8 cellular contexts compared by ENCODE assay signal in genomic region chr16:27355610-27356009, GRCh38. TPM values are rescaled to one million over a fixed set of nuclear protein-coding genes. Genes with fewer than 3 reads are reported as not detected.
DNase-seq lines count a peak whose midpoint lies in the region; ATAC-seq, FAIRE-seq and TF ChIP-seq lines count a peak whose summit lies in the region.

No MANE protein-coding gene starts in this region.

- H3K27me3 Mint-ChIP-seq in Calu3 (ENCODE audit: unreplicated experiment): no peaks in the 10 kb centered on the region

- TF ChIP-seq POLR2A in stomach (IDR thresholded peaks at IDR 0.05): no peak

- CTCF ChIA-PET in Calu3 (lab: Charles Lee): no interaction called here

- no peak for TF ChIP-seq EP300 in stomach (IDR thresholded peaks at IDR 0.05)

- H3K4me3 ChIP-seq in MG63 (no peak overlapping the region), stomach (no peak overlapping the region)

- FAIRE-seq in HTR-8/SVneo (lab: Jason Lieb, UNC): no peak

- H3K9me3 ChIP-seq in MG63 (peaks cover 8% of the 10 kb centered on the region; the same call in 1 of the 2 replicates), stomach (no peaks in the 10 kb centered on the region)

- H3K36me3 ChIP-seq in MG63: peaks cover 88% of the 10 kb centered on the region
- H3K36me3 ChIP-seq in stomach: peaks cover 79 to 100% (median 100%) of the 10 kb centered on the region in 4 donors

- no TSS peak for BruUV-seq in Calu3 (replicated peaks; lab: Mats Ljungman, UMichigan)

- peak; percentile 14 for TF ChIP-seq CTCF in Calu3 (IDR thresholded peaks at IDR 0.05; ENCODE audit: unreplicated experiment)
- peak in 2 of 7 experiments; percentile 14 to 27 for TF ChIP-seq CTCF in stomach (IDR thresholded peaks at IDR 0.05)

- no peak overlapping the region for H3K27ac ChIP-seq in stomach

- ATAC-seq in HG02973 (IDR thresholded peaks at IDR 0.05; ENCODE audit: unreplicated experiment): no peak

- peaks cover 0 to 7% (median 0%) of the 10 kb centered on the region in 4 donors for H3K4me1 ChIP-seq in stomach

- peak overlapping the region; percentile 5 for H3K27ac Mint-ChIP-seq in Calu3 (ENCODE audit: unreplicated experiment)

- H3K9me3 Mint-ChIP-seq in Calu3 (ENCODE audit: low read depth, unreplicated experiment): no peaks in the 10 kb centered on the region

- DNase-seq in Calu3 (peak; percentile 37), MG63 (peak; percentile 58), iPS DF 19.7 (ENCODE audit: low read depth, low spot score) (peak; percentile 35), stomach (peak; percentile 33), NCI-H2081 treated with DMSO at 0.1 percent for 48 hours (lab: John Stamatoyannopoulos, UW) (no peak), HTR-8/SVneo (ENCODE audit: insufficient read length, low spot score) (no peak)
- DNase-seq in activated effector memory CD4-positive, alpha-beta T cell treated with Interleukin-2 at 50 U/mL for 16 hours: peak; percentile 17

- WGBS in stomach, 5 donors: 71 to 86% (median 85%) methylated on average over 12 of the region's 12 CpGs

- no peak overlapping the region for H3K4me3 Mint-ChIP-seq in Calu3 (ENCODE audit: low read depth, unreplicated experiment)

- intact Hi-C loops in Calu3 (cut with micrococcal nuclease; ENCODE audit: unreplicated experiment) (no loop called here), stomach (cut with DNase I; ENCODE audit: low total_unique reads) (no loop called here)

- H3K4me1 Mint-ChIP-seq in Calu3 (ENCODE audit: low read depth, unreplicated experiment): no peaks in the 10 kb centered on the region

- H3K27me3 ChIP-seq in MG63: no peaks in the 10 kb centered on the region
- H3K27me3 ChIP-seq in stomach: no peaks in the 10 kb centered on the region

- peaks cover 67% of the 10 kb centered on the region for H3K36me3 Mint-ChIP-seq in Calu3 (ENCODE audit: insufficient read depth, unreplicated experiment)

RNA-seq across cellular contexts. Expression of gene IL4R, which starts 41.8 kb away (rescaled TPM):
- 99.0 and 108 TPM in 2 replicates for total RNA-seq in Calu3 (2022)
- total RNA-seq in MG63 (2014; rRNA removed; shearing (Covaris generic); ENCODE audit: low replicate concordance): 26.1 and 40.9 TPM in 2 replicates
- 100 to 1,000 TPM in 2 of 5 donors, 10 to 100 TPM in 3; 23.9 to 120 (median 55.2) TPM for total RNA-seq in stomach
- 10 to 100 TPM; 17.4 to 55.8 (median 18.9) TPM for polyA plus RNA-seq in stomach

RNA-seq across cellular contexts. Expression of gene IL21R, which starts 46.4 kb away (rescaled TPM):
- total RNA-seq in Calu3 (2022): not detected in 2 replicates
- total RNA-seq in MG63 (2014; rRNA removed; shearing (Covaris generic); ENCODE audit: low replicate concordance): 0.33 and 0.44 TPM in 2 replicates
- total RNA-seq in stomach: under 1 TPM in 2 of 5 donors, not detected in 3; 0.14 to 0.73 TPM
- polyA plus RNA-seq in stomach: under 1 TPM in 2 of 3 donors, not detected in 1; 0.33 to 0.44 TPM

Comparison
In these comparisons a context has a peak if more than half of its experiments do, and no peak if none do; other contexts are left out.
1. DNase-seq: peak in Calu3 (single experiment), MG63 (single experiment), activated effector memory CD4-positive, alpha-beta T cell treated with Interleukin-2 at 50 U/mL for 16 hours (single experiment), iPS DF 19.7 (single experiment) and stomach (single experiment); none in NCI-H2081 treated with DMSO at 0.1 percent for 48 hours (single experiment) and HTR-8/SVneo (single experiment).